Comparison of ENCODE assay signal across 31 cellular contexts in the genomic region with DNA sequence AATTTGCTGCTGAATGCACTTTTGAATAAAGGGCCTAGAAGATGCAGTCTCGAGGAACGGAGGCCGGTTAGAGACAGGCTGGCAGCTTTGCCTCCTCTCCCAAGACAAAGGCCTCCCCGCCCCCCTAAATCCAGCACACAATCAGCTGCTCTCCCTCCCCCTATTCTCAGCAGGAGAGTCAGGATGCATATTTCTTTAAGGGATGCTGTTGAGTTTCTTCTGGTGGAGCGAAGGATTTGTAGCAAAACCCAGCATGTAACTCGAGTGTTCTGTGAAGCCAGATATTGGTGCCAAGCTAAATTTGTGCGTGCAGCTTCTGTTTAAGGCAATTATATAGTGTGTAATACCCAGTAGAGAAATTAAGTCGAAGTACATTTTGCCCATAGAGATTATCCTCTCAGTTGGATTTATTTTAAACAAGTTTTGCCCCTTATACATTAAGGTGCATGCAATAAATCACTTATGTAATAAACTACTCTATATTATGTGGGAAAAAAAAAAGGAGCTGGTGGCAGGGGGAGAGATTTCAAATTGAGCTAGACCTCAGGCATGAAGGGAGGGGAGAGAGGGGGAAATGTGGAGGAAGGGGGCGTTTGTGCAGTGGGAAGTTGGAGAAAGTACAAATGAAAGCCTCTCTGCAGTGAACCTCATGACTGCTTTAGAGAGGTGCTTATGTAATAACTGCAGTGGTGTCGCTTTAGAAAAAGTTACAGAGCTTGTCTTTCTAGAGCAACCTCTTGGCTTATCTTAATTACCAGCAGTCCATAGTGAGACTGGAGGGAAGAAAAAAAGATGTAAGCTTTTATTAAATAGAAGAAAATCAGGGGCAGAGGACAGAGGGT.
A peak's percentile ranks its signal among the peaks of the same experiment; 100 is the strongest.
DNase-seq lines count a peak whose midpoint lies in the region; ATAC-seq and TF ChIP-seq lines count a peak whose summit lies in the region.
"Had no signal": no experiment of that assay in that cellular context is flagged by ENCODE, and none has a peak within 500 bp of the region (broad histone marks: within the 10 kb centered on the region; RNA-seq: fewer than 3 reads in every experiment).

No MANE protein-coding gene starts in this region.

- H3K4me1 ChIP-seq in HUES48 (ENCODE audit: control insufficient read depth, insufficient read depth, low read length) (peaks cover 11% of the 10 kb centered on the region), ectodermal cell (ENCODE audit: control insufficient read depth, insufficient read depth, low read length) (peaks cover 19% of the 10 kb centered on the region), breast epithelium (peaks cover 0 to 10% of the 10 kb centered on the region in 2 donors), colonic mucosa (no peaks in the 10 kb centered on the region), mucosa of descending colon (ENCODE audit: low read depth) (no peaks in the 10 kb centered on the region)
- H3K4me1 ChIP-seq: pancreas, right lobe of liver had no signal

- H3K9ac ChIP-seq in HUES48 (ENCODE audit: low read depth, low read length) (no peak overlapping the region), colonic mucosa (ENCODE audit: low read depth in 2 of 2, low read length in 2 of 2) (no peak overlapping the region)
- H3K9ac ChIP-seq: KMS-11 had no signal

- peak; percentile 8 for DNase-seq in Ammon's horn (ENCODE audit: low spot score)
- DNase-seq in mesothelial cell of epicardium (ENCODE audit: low spot score in 2 of 2, unreplicated experiment in 2 of 2) = no peak
- DNase-seq in breast epithelium (ENCODE audit: low spot score in 2 of 2) = no peak
- no peak for DNase-seq in activated naive CD4-positive, alpha-beta T cell treated with anti-CD3 and anti-CD28 coated beads, Interleukin-2, amount 50 U/mL, for 72 hours (ENCODE audit: low spot score in 2 of 2)
- DNase-seq in colonic mucosa = no peak
- no peak for DNase-seq in mucosa of descending colon
- DNase-seq: activated CD4-positive, alpha-beta memory T cell treated with anti-CD3 and anti-CD28 coated beads for 36 hours; activated CD8-positive, alpha-beta memory T cell treated with anti-CD3 and anti-CD28 coated beads, Interleukin-2, amount 50 U/mL, for 4 hours; DND-41; esophagus squamous epithelium; foreskin melanocyte; heart right ventricle; immature natural killer cell; left colon; NCI-H146; NCI-H2171 treated with DMSO at 0.1 percent for 48 hours; NCI-H748 treated with DMSO at 0.1 percent for 48 hours; pancreas; right lobe of liver; stimulated activated CD4-positive, alpha-beta T cell treated with anti-CD3 and anti-CD28 coated beads, Interleukin-12 subunit alpha, Interleukin-12 subunit beta, amount 100 ng/mL, for 4 hours; stimulated activated CD4-positive, alpha-beta T cell treated with anti-CD3 and anti-CD28 coated beads, Interleukin-4, amount 100 ng/mL, for 24 hours had no signal

- no peak for TF ChIP-seq CTCF in mesothelial cell of epicardium (IDR thresholded peaks at IDR 0.05; ENCODE audit: unreplicated experiment)
- TF ChIP-seq CTCF in breast epithelium (IDR thresholded peaks at IDR 0.05) = no peak
- no peak for TF ChIP-seq CTCF in colonic mucosa (IDR thresholded peaks at IDR 0.05)
- no peak for TF ChIP-seq CTCF in mucosa of descending colon (IDR thresholded peaks at IDR 0.05)

- H3K4me3 Mint-ChIP-seq in mesothelial cell of epicardium = no peak overlapping the region
- H3K4me3 Mint-ChIP-seq: activated CD4-positive, alpha-beta memory T cell treated with anti-CD3 and anti-CD28 coated beads for 36 hours; activated naive CD4-positive, alpha-beta T cell treated with anti-CD3 and anti-CD28 coated beads, Interleukin-2, amount 50 U/mL, for 24 hours; activated T-helper 17 cell treated with anti-CD3 and anti-CD28 coated beads, Interleukin-2, amount 50 U/mL, for 72 hours; immature natural killer cell; natural killer cell treated with Interleukin-12 subunit alpha and Interleukin-12 subunit beta and Interleukin-15 and Interleukin-18, amount 100 ng/mL, for 72 hours; stimulated activated effector memory CD8-positive, alpha-beta T cell treated with anti-CD3 and anti-CD28 coated beads, Interleukin-12 subunit alpha, Interleukin-12 subunit beta, amount 100 ng/mL, for 72 hours had no signal

- H3K9me3 Mint-ChIP-seq in mesothelial cell of epicardium = no peaks in the 10 kb centered on the region
- H3K9me3 Mint-ChIP-seq in activated naive CD4-positive, alpha-beta T cell treated with anti-CD3 and anti-CD28 coated beads, Interleukin-2, amount 50 U/mL, for 72 hours = no peaks in the 10 kb centered on the region
- H3K9me3 Mint-ChIP-seq: activated CD4-positive, alpha-beta memory T cell treated with anti-CD3 and anti-CD28 coated beads for 36 hours; activated naive CD4-positive, alpha-beta T cell treated with anti-CD3 and anti-CD28 coated beads, Interleukin-2, amount 50 U/mL, for 24 hours; activated T-helper 17 cell treated with anti-CD3 and anti-CD28 coated beads, Interleukin-2, amount 50 U/mL, for 72 hours; immature natural killer cell; natural killer cell treated with Interleukin-12 subunit alpha and Interleukin-12 subunit beta and Interleukin-15 and Interleukin-18, amount 100 ng/mL, for 72 hours; stimulated activated effector memory CD8-positive, alpha-beta T cell treated with anti-CD3 and anti-CD28 coated beads, Interleukin-12 subunit alpha, Interleukin-12 subunit beta, amount 100 ng/mL, for 72 hours had no signal

- H3K4me3 ChIP-seq in HUES48 (ENCODE audit: low read depth, low read length) = no peak overlapping the region
- no peak overlapping the region for H3K4me3 ChIP-seq in ectodermal cell (ENCODE audit: insufficient read depth, low read depth, low read length)
- H3K4me3 ChIP-seq in breast epithelium = no peak overlapping the region
- no peak overlapping the region for H3K4me3 ChIP-seq in colonic mucosa
- no peak overlapping the region for H3K4me3 ChIP-seq in mucosa of descending colon
- H3K4me3 ChIP-seq: cardiac muscle cell, esophagus squamous epithelium, heart right ventricle, pancreas, right lobe of liver had no signal

- intact Hi-C loops in breast epithelium (cut with DNase I; ENCODE audit: low total_unique reads) (no loop called here), colonic mucosa (cut with DNase I) (no loop called here), mucosa of descending colon (cut with DNase I, micrococcal nuclease) (no loop called here)

- 23 to 27% methylated on average over 9 to 10 of the region's 10 CpGs for WGBS in ectodermal cell, 2 experiments

- no peaks in the 10 kb centered on the region for H3K36me3 Mint-ChIP-seq in mesothelial cell of epicardium
- H3K36me3 Mint-ChIP-seq in activated naive CD4-positive, alpha-beta T cell treated with anti-CD3 and anti-CD28 coated beads, Interleukin-2, amount 50 U/mL, for 72 hours = no peaks in the 10 kb centered on the region
- H3K36me3 Mint-ChIP-seq: activated CD4-positive, alpha-beta memory T cell treated with anti-CD3 and anti-CD28 coated beads for 36 hours; natural killer cell treated with Interleukin-12 subunit alpha and Interleukin-12 subunit beta and Interleukin-15 and Interleukin-18, amount 100 ng/mL, for 72 hours; stimulated activated effector memory CD8-positive, alpha-beta T cell treated with anti-CD3 and anti-CD28 coated beads, Interleukin-12 subunit alpha, Interleukin-12 subunit beta, amount 100 ng/mL, for 72 hours had no signal

- H3K27me3 Mint-ChIP-seq in mesothelial cell of epicardium (ENCODE audit: low read depth) = peaks cover 4% of the 10 kb centered on the region
- H3K27me3 Mint-ChIP-seq: activated CD4-positive, alpha-beta memory T cell treated with anti-CD3 and anti-CD28 coated beads for 36 hours; activated naive CD4-positive, alpha-beta T cell treated with anti-CD3 and anti-CD28 coated beads, Interleukin-2, amount 50 U/mL, for 24 hours; activated T-helper 17 cell treated with anti-CD3 and anti-CD28 coated beads, Interleukin-2, amount 50 U/mL, for 72 hours; natural killer cell treated with Interleukin-12 subunit alpha and Interleukin-12 subunit beta and Interleukin-15 and Interleukin-18, amount 100 ng/mL, for 72 hours had no signal

- H3K27me3 ChIP-seq in HUES48 (ENCODE audit: control insufficient read depth, insufficient read depth, low read length) (no peaks in the 10 kb centered on the region), ectodermal cell (ENCODE audit: control insufficient read depth, insufficient read depth, low read length, poor library complexity, severe bottlenecking) (no peaks in the 10 kb centered on the region), breast epithelium (no peaks in the 10 kb centered on the region), colonic mucosa (no peaks in the 10 kb centered on the region)
- H3K27me3 ChIP-seq: cardiac muscle cell, esophagus squamous epithelium, heart right ventricle, pancreas, right lobe of liver had no signal

- peak overlapping the region; percentile 12 for H3K27ac ChIP-seq in HUES48 (ENCODE audit: low read depth, low read length)
- peak overlapping the region; percentile 41 for H3K27ac ChIP-seq in ectodermal cell (ENCODE audit: insufficient read depth, low read depth, low read length, poor library complexity, severe bottlenecking)
- no peak overlapping the region for H3K27ac ChIP-seq in breast epithelium
- H3K27ac ChIP-seq in colonic mucosa = no peak overlapping the region
- H3K27ac ChIP-seq: cardiac muscle cell, esophagus squamous epithelium, heart right ventricle, KMS-11, pancreas, right lobe of liver had no signal

- no peak for ATAC-seq in activated naive CD4-positive, alpha-beta T cell treated with anti-CD3 and anti-CD28 coated beads, Interleukin-2, amount 50 U/mL, for 72 hours
- no peak for ATAC-seq in mucosa of descending colon
- ATAC-seq: activated CD4-positive, CD25-positive, alpha-beta regulatory T cell treated with anti-CD3 and anti-CD28 coated beads, Interleukin-2, amount 50 U/mL, for 24 hours; activated T-helper 17 cell treated with anti-CD3 and anti-CD28 coated beads, Interleukin-2, amount 50 U/mL, for 72 hours; HCT116; heart right ventricle; left colon; natural killer cell treated with Interleukin-12 subunit alpha and Interleukin-12 subunit beta and Interleukin-15 and Interleukin-18, amount 100 ng/mL, for 72 hours; pancreas; right lobe of liver; stimulated activated effector memory CD8-positive, alpha-beta T cell treated with anti-CD3 and anti-CD28 coated beads, Interleukin-12 subunit alpha, Interleukin-12 subunit beta, amount 100 ng/mL, for 72 hours had no signal

- H3K36me3 ChIP-seq in HUES48 (ENCODE audit: control insufficient read depth, insufficient read depth, low read length) (no peaks in the 10 kb centered on the region), ectodermal cell (ENCODE audit: control insufficient read depth, insufficient read depth, low read length) (no peaks in the 10 kb centered on the region), breast epithelium (no peaks in the 10 kb centered on the region), colonic mucosa (no peaks in the 10 kb centered on the region), mucosa of descending colon (ENCODE audit: low read depth) (no peaks in the 10 kb centered on the region)
- H3K36me3 ChIP-seq: cardiac muscle cell, esophagus squamous epithelium, heart right ventricle, pancreas, right lobe of liver had no signal

- peak overlapping the region; percentile 47 for H3K27ac Mint-ChIP-seq in mesothelial cell of epicardium
- no peak overlapping the region for H3K27ac Mint-ChIP-seq in activated naive CD4-positive, alpha-beta T cell treated with anti-CD3 and anti-CD28 coated beads, Interleukin-2, amount 50 U/mL, for 72 hours
- H3K27ac Mint-ChIP-seq: activated CD4-positive, alpha-beta memory T cell treated with anti-CD3 and anti-CD28 coated beads for 36 hours; activated naive CD4-positive, alpha-beta T cell treated with anti-CD3 and anti-CD28 coated beads, Interleukin-2, amount 50 U/mL, for 24 hours; activated T-helper 17 cell treated with anti-CD3 and anti-CD28 coated beads, Interleukin-2, amount 50 U/mL, for 72 hours; natural killer cell treated with Interleukin-12 subunit alpha and Interleukin-12 subunit beta and Interleukin-15 and Interleukin-18, amount 100 ng/mL, for 72 hours; stimulated activated effector memory CD8-positive, alpha-beta T cell treated with anti-CD3 and anti-CD28 coated beads, Interleukin-12 subunit alpha, Interleukin-12 subunit beta, amount 100 ng/mL, for 72 hours had no signal

- H3K4me1 Mint-ChIP-seq in mesothelial cell of epicardium = peaks cover 15% of the 10 kb centered on the region
- H3K4me1 Mint-ChIP-seq: activated naive CD4-positive, alpha-beta T cell treated with anti-CD3 and anti-CD28 coated beads, Interleukin-2, amount 50 U/mL, for 24 hours had no signal

- H3K9me3 ChIP-seq in HUES48 (ENCODE audit: control insufficient read depth, insufficient read depth, low read length) (no peaks in the 10 kb centered on the region), ectodermal cell (ENCODE audit: control insufficient read depth, low read length) (peaks cover 3% of the 10 kb centered on the region), breast epithelium (no peaks in the 10 kb centered on the region), colonic mucosa (no peaks in the 10 kb centered on the region), mucosa of descending colon (no peaks in the 10 kb centered on the region)
- H3K9me3 ChIP-seq: esophagus squamous epithelium, heart right ventricle, pancreas, right lobe of liver had no signal

- no peak for TF ChIP-seq POLR2A in breast epithelium (IDR thresholded peaks at IDR 0.05)

Comparison
In these comparisons a context has a peak if more than half of its experiments do, and no peak if none do; other contexts are left out.
1. H3K27ac ChIP-seq: peak in HUES48 (single experiment) and ectodermal cell (single experiment); none in breast epithelium (0 of 2) and colonic mucosa (single experiment).